Comparison of ENCODE assay signal across 8 cellular contexts in genomic region chr15:32994810-32995424, GRCh38.
DNase-seq lines count a peak whose midpoint lies in the region; ATAC-seq and TF ChIP-seq lines count a peak whose summit lies in the region.

No MANE protein-coding gene starts in this region.

- no peak overlapping the region for H2AFZ ChIP-seq in DND-41 (ENCODE audit: low read depth, low read length)

- H3K27me3 Mint-ChIP-seq in activated CD4-positive, alpha-beta T cell treated with anti-CD3 and anti-CD28 coated beads for 36 hours, result peaks cover 3% of the 10 kb centered on the region

- peak; percentile 57 for TF ChIP-seq CTCF in DND-41 (IDR thresholded peaks at IDR 0.05; ENCODE audit: borderline replicate concordance, extremely low read depth, low read length, poor library complexity, severe bottlenecking)

- H3K4me3 ChIP-seq in DND-41 (ENCODE audit: low read depth in 1 of 2, low read length in 2 of 2), result no peak overlapping the region
- no peak overlapping the region for H3K4me3 ChIP-seq in adipocyte (ENCODE audit: low read length)

- no peaks in the 10 kb centered on the region for H4K20me1 ChIP-seq in DND-41 (ENCODE audit: insufficient read depth, low read length)

- no peaks in the 10 kb centered on the region for H3K27me3 ChIP-seq in DND-41 (ENCODE audit: insufficient read depth, low read length, poor library complexity)
- no peaks in the 10 kb centered on the region for H3K27me3 ChIP-seq in adipocyte (replicated peaks; ENCODE audit: control insufficient read depth, insufficient read depth, low read length)

- no peaks in the 10 kb centered on the region for H3K9me3 ChIP-seq in DND-41 (ENCODE audit: insufficient read depth, low read length, severe bottlenecking)
- H3K9me3 ChIP-seq in adipocyte (ENCODE audit: control insufficient read depth, low read length), result peaks cover 3% of the 10 kb centered on the region

- no peak overlapping the region for H3K4me3 Mint-ChIP-seq in activated CD4-positive, alpha-beta T cell treated with anti-CD3 and anti-CD28 coated beads for 36 hours

- intact Hi-C loops in activated CD4-positive, alpha-beta T cell treated with anti-CD3 and anti-CD28 coated beads for 36 hours (cut with DNase I, micrococcal nuclease), result loop anchor here (1.0 to 10.0 kb wide), 4 partner anchors 150 to 333 kb away; no protein-coding TSS in a partner anchor

- POLR2A ChIA-PET in activated CD4-positive, alpha-beta T cell treated with anti-CD3 and anti-CD28 coated beads for 36 hours (lab: Charles Lee), result no interaction called here

- H3K9me3 Mint-ChIP-seq in activated CD4-positive, alpha-beta T cell treated with anti-CD3 and anti-CD28 coated beads for 36 hours (ENCODE audit: low read depth), result no peaks in the 10 kb centered on the region

- H3K4me2 ChIP-seq in DND-41 (ENCODE audit: insufficient read depth, low read length), result no peak overlapping the region

- H3K27ac ChIP-seq in DND-41 (ENCODE audit: low read length), result no peak overlapping the region

- ATAC-seq in DND-41 (ENCODE audit: insufficient read depth, low read depth), result peak; percentile 37; the same call in 1 of the 3 replicates
- no peak for ATAC-seq in activated CD4-positive, alpha-beta T cell treated with anti-CD3 and anti-CD28 coated beads for 36 hours

- no peak for DNase-seq in DND-41
- DNase-seq in Kasumi-1 (lab: John Stamatoyannopoulos, UW), result peak; percentile 19 to 39
- peak; percentile 83 for DNase-seq in adipocyte (ENCODE audit: low read depth)
- peak; percentile 63 for DNase-seq in left kidney (ENCODE audit: low read depth, low spot score)
- DNase-seq in activated CD4-positive, CD25-positive, alpha-beta regulatory T cell (lab: John Stamatoyannopoulos, UW), result no peak
- DNase-seq in ecto neural progenitor cell (ENCODE audit: low spot score), result no peak
- no peak for DNase-seq in COLO668 (lab: John Stamatoyannopoulos, UW; ENCODE audit: unreplicated experiment)
- no peak for DNase-seq in activated CD4-positive, alpha-beta T cell treated with anti-CD3 and anti-CD28 coated beads for 36 hours

- no peaks in the 10 kb centered on the region for H3K79me2 ChIP-seq in DND-41 (ENCODE audit: insufficient read depth, low read length)

- CTCF ChIA-PET in activated CD4-positive, alpha-beta T cell treated with anti-CD3 and anti-CD28 coated beads for 36 hours (lab: Charles Lee), result interaction anchor here (0.6 to 2.4 kb wide), 4 partner anchors 102 to 346 kb away, joined by 3 to 20 read pairs (median 3); no protein-coding TSS in a partner anchor

- H3K36me3 ChIP-seq in DND-41 (ENCODE audit: insufficient read depth, low read length), result no peaks in the 10 kb centered on the region
- no peaks in the 10 kb centered on the region for H3K36me3 ChIP-seq in adipocyte (ENCODE audit: control insufficient read depth, insufficient read depth, low read length, severe bottlenecking)

- H3K9ac ChIP-seq in DND-41 (ENCODE audit: low read depth, low read length), result no peak overlapping the region
- H3K9ac ChIP-seq in adipocyte (ENCODE audit: low read length), result peak overlapping the region; percentile 37

- H3K4me1 ChIP-seq in DND-41 (ENCODE audit: insufficient read depth, low read length) (no peaks in the 10 kb centered on the region), adipocyte (ENCODE audit: control insufficient read depth, insufficient read depth, low read length) (peaks cover 32% of the 10 kb centered on the region)

- no peaks in the 10 kb centered on the region for H3K4me1 Mint-ChIP-seq in activated CD4-positive, alpha-beta T cell treated with anti-CD3 and anti-CD28 coated beads for 36 hours

- no peaks in the 10 kb centered on the region for H3K36me3 Mint-ChIP-seq in activated CD4-positive, alpha-beta T cell treated with anti-CD3 and anti-CD28 coated beads for 36 hours (ENCODE audit: low read depth)

- H3K27ac Mint-ChIP-seq in activated CD4-positive, alpha-beta T cell treated with anti-CD3 and anti-CD28 coated beads for 36 hours, result no peak overlapping the region

Comparison
In these comparisons a context has a peak if more than half of its experiments do, and no peak if none do; other contexts are left out.
1. DNase-seq: peak in Kasumi-1 (2 of 2), adipocyte (single experiment) and left kidney (single experiment); none in DND-41 (single experiment), activated CD4-positive, CD25-positive, alpha-beta regulatory T cell (0 of 4), ecto neural progenitor cell (single experiment), COLO668 (single experiment) and activated CD4-positive, alpha-beta T cell treated with anti-CD3 and anti-CD28 coated beads for 36 hours (single experiment).